Comparison of ENCODE assay signal across 30 cellular contexts in the genomic region with DNA sequence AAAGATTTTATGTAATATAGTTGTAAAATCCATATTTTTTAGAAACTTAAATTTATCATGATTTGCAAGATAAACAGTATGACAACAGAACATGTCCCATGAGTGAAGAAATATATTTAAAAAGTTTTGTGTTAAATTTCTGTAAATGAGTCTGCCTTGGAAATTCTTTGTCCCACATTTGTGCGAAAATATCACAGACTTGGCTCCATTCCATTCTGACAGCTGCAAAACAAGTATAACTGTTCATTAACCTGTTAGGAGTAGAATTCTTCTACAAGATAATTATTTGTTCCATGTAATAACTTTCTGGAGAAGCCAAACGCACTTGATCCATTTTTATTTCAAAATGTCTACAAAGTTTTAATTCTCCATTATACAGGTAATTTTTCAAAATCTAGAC. TPM values are rescaled to one million over a fixed set of nuclear protein-coding genes. Genes with fewer than 3 reads are reported as not detected.
"Had no signal": no experiment of that assay in that cellular context is flagged by ENCODE, and none has a peak within 500 bp of the region (broad histone marks: within the 10 kb centered on the region; RNA-seq: fewer than 3 reads in every experiment).

No MANE protein-coding gene starts in this region.

- H3K27me3 ChIP-seq: colonic mucosa, gastrocnemius medialis, ovary, right lobe of liver, stomach, testis, tibial nerve, upper lobe of left lung had no signal

- H3K9me3 Mint-ChIP-seq: dendritic cell treated with granulocyte-macrophage colony-stimulating factor and Interleukin-4, amounts not matched to agents 40 ng/mL and 50 ng/mL, for 4 days had no signal

- H3K4me1 ChIP-seq: colonic mucosa, upper lobe of left lung had no signal

- H3K4me3 Mint-ChIP-seq: dendritic cell treated with granulocyte-macrophage colony-stimulating factor and Interleukin-4, amounts not matched to agents 40 ng/mL and 50 ng/mL, for 4 days; endodermal cell; memory B cell; naive thymus-derived CD8-positive, alpha-beta T cell; stimulated activated effector memory CD8-positive, alpha-beta T cell treated with anti-CD3 and anti-CD28 coated beads, Interleukin-12 subunit alpha, Interleukin-12 subunit beta, amount 100 ng/mL, for 72 hours had no signal

- H3K27ac ChIP-seq: colonic mucosa, epithelial cell of prostate, gastrocnemius medialis, ovary, right lobe of liver, stomach, tibial nerve, upper lobe of left lung had no signal

- H3K4me3 ChIP-seq: colonic mucosa, gastrocnemius medialis, lung, mucosa of descending colon, ovary, right lobe of liver, stomach, testis, tibial nerve, upper lobe of left lung had no signal

- ATAC-seq: gastrocnemius medialis; mucosa of descending colon; naive thymus-derived CD8-positive, alpha-beta T cell; stimulated activated effector memory CD8-positive, alpha-beta T cell treated with anti-CD3 and anti-CD28 coated beads, Interleukin-12 subunit alpha, Interleukin-12 subunit beta, amount 100 ng/mL, for 72 hours had no signal

- FAIRE-seq: keratinocyte, urothelium cell line had no signal

- H3K27ac Mint-ChIP-seq: dendritic cell treated with granulocyte-macrophage colony-stimulating factor and Interleukin-4, amounts not matched to agents 40 ng/mL and 50 ng/mL, for 4 days; endodermal cell; memory B cell; naive thymus-derived CD8-positive, alpha-beta T cell; stimulated activated effector memory CD8-positive, alpha-beta T cell treated with anti-CD3 and anti-CD28 coated beads, Interleukin-12 subunit alpha, Interleukin-12 subunit beta, amount 100 ng/mL, for 72 hours had no signal

- H3K9me3 ChIP-seq: colonic mucosa, gastrocnemius medialis, mucosa of descending colon, ovary, right lobe of liver, stomach, testis, tibial nerve, upper lobe of left lung had no signal

- H3K36me3 ChIP-seq: colonic mucosa, gastrocnemius medialis, ovary, right lobe of liver had no signal

- DNase-seq: colonic mucosa; effector CD8-positive, alpha-beta T cell; endodermal cell; foreskin fibroblast; gastrocnemius medialis; head of caudate nucleus; mucosa of descending colon; naive thymus-derived CD8-positive, alpha-beta T cell; occipital lobe; ovary; right lobe of liver; stimulated activated CD4-positive, alpha-beta T cell treated with anti-CD3 and anti-CD28 coated beads, Interleukin-2, amount 100 ng/mL, for 24 hours; stimulated activated CD4-positive, alpha-beta T cell treated with anti-CD3 and anti-CD28 coated beads, Interleukin-4, amount 100 ng/mL, for 24 hours; stimulated activated naive CD4-positive, alpha-beta T cell treated with Interleukin-2 at 50 U/mL for 16 hours; stomach; testis; upper lobe of left lung had no signal

- H3K27me3 Mint-ChIP-seq: dendritic cell treated with granulocyte-macrophage colony-stimulating factor and Interleukin-4, amounts not matched to agents 40 ng/mL and 50 ng/mL, for 4 days; memory B cell; naive thymus-derived CD8-positive, alpha-beta T cell had no signal

RNA-seq across cellular contexts. Expression of a gene that starts 40.8 kb away (rescaled TPM):
- total RNA-seq: colonic mucosa; endodermal cell; gastrocnemius medialis; glomerular endothelial cell; liver; lung; mucosa of descending colon; naive thymus-derived CD8-positive, alpha-beta T cell; occipital lobe; ovary; posterior vena cava; right lobe of liver; stomach; subcutaneous adipose tissue; testis; tibial nerve; upper lobe of left lung had no signal
- polyA plus RNA-seq: keratinocyte; liver; naive thymus-derived CD8-positive, alpha-beta T cell; neural cell; ovary had no signal
